ENCODE assay signal across 1 cellular context in the genomic region with DNA sequence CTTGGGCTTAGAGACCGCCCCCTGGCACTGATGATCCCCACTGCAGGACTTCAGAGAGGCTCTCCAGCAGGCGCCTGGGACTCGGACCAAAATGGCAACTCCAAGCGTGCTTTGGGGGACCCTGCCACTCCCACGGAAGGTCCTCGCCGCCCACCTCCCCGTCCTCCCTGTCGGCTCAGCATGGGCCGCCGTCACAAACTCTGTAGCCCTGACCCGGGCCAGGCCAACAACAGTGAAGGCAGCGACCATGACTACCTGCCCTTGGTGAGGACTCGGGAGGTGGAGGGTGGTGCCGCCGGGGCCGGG.
TF ChIP-seq lines count a peak whose summit lies in the region.

No MANE protein-coding gene starts in this region.

TF ChIP-seq in GM23338, 12 proteins besides CTCF, POLR2A, EP300 and RAD21:
- no peak for TF ChIP-seq STAT1 (IDR thresholded peaks at IDR 0.05; ENCODE audit: unreplicated experiment)
- TF ChIP-seq, protein P1, sequence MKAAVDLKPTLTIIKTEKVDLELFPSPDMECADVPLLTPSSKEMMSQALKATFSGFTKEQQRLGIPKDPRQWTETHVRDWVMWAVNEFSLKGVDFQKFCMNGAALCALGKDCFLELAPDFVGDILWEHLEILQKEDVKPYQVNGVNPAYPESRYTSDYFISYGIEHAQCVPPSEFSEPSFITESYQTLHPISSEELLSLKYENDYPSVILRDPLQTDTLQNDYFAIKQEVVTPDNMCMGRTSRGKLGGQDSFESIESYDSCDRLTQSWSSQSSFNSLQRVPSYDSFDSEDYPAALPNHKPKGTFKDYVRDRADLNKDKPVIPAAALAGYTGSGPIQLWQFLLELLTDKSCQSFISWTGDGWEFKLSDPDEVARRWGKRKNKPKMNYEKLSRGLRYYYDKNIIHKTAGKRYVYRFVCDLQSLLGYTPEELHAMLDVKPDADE (IDR thresholded peaks at IDR 0.05), result no peak
- TF ChIP-seq, protein P2, sequence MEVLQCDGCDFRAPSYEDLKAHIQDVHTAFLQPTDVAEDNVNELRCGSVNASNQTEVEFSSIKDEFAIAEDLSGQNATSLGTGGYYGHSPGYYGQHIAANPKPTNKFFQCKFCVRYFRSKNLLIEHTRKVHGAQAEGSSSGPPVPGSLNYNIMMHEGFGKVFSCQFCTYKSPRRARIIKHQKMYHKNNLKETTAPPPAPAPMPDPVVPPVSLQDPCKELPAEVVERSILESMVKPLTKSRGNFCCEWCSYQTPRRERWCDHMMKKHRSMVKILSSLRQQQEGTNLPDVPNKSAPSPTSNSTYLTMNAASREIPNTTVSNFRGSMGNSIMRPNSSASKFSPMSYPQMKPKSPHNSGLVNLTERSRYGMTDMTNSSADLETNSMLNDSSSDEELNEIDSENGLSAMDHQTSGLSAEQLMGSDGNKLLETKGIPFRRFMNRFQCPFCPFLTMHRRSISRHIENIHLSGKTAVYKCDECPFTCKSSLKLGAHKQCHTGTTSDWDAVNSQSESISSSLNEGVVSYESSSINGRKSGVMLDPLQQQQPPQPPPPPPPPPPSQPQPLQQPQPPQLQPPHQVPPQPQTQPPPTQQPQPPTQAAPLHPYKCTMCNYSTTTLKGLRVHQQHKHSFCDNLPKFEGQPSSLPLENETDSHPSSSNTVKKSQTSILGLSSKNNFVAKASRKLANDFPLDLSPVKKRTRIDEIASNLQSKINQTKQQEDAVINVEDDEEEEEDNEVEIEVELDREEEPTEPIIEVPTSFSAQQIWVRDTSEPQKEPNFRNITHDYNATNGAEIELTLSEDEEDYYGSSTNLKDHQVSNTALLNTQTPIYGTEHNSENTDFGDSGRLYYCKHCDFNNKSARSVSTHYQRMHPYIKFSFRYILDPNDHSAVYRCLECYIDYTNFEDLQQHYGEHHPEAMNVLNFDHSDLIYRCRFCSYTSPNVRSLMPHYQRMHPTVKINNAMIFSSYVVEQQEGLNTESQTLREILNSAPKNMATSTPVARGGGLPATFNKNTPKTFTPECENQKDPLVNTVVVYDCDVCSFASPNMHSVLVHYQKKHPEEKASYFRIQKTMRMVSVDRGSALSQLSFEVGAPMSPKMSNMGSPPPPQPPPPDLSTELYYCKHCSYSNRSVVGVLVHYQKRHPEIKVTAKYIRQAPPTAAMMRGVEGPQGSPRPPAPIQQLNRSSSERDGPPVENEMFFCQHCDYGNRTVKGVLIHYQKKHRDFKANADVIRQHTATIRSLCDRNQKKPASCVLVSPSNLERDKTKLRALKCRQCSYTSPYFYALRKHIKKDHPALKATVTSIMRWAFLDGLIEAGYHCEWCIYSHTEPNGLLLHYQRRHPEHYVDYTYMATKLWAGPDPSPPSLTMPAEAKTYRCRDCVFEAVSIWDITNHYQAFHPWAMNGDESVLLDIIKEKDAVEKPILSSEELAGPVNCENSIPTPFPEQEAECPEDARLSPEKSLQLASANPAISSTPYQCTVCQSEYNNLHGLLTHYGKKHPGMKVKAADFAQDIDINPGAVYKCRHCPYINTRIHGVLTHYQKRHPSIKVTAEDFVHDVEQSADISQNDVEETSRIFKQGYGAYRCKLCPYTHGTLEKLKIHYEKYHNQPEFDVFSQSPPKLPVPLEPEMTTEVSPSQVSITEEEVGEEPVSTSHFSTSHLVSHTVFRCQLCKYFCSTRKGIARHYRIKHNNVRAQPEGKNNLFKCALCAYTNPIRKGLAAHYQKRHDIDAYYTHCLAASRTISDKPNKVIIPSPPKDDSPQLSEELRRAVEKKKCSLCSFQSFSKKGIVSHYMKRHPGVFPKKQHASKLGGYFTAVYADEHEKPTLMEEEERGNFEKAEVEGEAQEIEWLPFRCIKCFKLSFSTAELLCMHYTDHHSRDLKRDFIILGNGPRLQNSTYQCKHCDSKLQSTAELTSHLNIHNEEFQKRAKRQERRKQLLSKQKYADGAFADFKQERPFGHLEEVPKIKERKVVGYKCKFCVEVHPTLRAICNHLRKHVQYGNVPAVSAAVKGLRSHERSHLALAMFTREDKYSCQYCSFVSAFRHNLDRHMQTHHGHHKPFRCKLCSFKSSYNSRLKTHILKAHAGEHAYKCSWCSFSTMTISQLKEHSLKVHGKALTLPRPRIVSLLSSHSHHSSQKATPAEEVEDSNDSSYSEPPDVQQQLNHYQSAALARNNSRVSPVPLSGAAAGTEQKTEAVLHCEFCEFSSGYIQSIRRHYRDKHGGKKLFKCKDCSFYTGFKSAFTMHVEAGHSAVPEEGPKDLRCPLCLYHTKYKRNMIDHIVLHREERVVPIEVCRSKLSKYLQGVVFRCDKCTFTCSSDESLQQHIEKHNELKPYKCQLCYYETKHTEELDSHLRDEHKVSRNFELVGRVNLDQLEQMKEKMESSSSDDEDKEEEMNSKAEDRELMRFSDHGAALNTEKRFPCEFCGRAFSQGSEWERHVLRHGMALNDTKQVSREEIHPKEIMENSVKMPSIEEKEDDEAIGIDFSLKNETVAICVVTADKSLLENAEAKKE (CRISPR knock-in tag; IDR thresholded peaks at IDR 0.05), result no peak
- no peak for TF ChIP-seq EZH2 (IDR thresholded peaks at IDR 0.05; ENCODE audit: low read depth, unreplicated experiment)
- TF ChIP-seq JUNB (IDR thresholded peaks at IDR 0.05; ENCODE audit: unreplicated experiment), result no peak
- no peak for TF ChIP-seq CREB1 (CRISPR knock-in tag; IDR thresholded peaks at IDR 0.05; ENCODE audit: low read depth)
- TF ChIP-seq EZH2phosphoT487 (IDR thresholded peaks at IDR 0.05; ENCODE audit: unreplicated experiment), result no peak
- TF ChIP-seq NANOG (IDR thresholded peaks at IDR 0.05; ENCODE audit: borderline replicate concordance), result no peak
- no peak for TF ChIP-seq ZNF331 (CRISPR knock-in tag; IDR thresholded peaks at IDR 0.05; ENCODE audit: low read depth)
- TF ChIP-seq, protein P3, sequence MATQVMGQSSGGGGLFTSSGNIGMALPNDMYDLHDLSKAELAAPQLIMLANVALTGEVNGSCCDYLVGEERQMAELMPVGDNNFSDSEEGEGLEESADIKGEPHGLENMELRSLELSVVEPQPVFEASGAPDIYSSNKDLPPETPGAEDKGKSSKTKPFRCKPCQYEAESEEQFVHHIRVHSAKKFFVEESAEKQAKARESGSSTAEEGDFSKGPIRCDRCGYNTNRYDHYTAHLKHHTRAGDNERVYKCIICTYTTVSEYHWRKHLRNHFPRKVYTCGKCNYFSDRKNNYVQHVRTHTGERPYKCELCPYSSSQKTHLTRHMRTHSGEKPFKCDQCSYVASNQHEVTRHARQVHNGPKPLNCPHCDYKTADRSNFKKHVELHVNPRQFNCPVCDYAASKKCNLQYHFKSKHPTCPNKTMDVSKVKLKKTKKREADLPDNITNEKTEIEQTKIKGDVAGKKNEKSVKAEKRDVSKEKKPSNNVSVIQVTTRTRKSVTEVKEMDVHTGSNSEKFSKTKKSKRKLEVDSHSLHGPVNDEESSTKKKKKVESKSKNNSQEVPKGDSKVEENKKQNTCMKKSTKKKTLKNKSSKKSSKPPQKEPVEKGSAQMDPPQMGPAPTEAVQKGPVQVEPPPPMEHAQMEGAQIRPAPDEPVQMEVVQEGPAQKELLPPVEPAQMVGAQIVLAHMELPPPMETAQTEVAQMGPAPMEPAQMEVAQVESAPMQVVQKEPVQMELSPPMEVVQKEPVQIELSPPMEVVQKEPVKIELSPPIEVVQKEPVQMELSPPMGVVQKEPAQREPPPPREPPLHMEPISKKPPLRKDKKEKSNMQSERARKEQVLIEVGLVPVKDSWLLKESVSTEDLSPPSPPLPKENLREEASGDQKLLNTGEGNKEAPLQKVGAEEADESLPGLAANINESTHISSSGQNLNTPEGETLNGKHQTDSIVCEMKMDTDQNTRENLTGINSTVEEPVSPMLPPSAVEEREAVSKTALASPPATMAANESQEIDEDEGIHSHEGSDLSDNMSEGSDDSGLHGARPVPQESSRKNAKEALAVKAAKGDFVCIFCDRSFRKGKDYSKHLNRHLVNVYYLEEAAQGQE (IDR thresholded peaks at IDR 0.05; ENCODE audit: unreplicated experiment), result no peak
- no peak for TF ChIP-seq ZNF114 (CRISPR knock-in tag; IDR thresholded peaks at IDR 0.05)
- no peak for TF ChIP-seq POLR2AphosphoS5 (IDR thresholded peaks at IDR 0.05; ENCODE audit: low read depth)
TF ChIP-seq in GM23338: peak in this region for 0.
